ENCODE assay signal across 23 cellular contexts in the genomic region with DNA sequence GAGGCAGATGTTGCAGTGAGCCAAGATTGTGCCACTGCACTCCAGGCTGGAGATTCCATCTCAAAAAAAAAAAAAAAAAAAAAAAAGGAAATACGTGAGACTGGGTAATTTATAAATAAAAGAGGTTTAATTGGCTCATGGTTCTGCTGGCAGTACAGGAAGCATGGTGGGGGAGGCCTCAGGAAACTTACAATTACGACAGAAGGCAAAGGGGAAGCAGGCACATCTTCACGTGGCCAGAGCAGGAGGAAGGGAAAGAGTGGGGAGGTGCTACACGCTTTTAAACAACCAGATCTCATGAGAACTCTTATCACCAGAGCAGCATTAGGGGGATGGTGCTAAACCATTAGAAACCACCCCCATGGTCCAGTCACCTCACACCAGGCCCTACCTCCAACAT. TPM values are rescaled to one million over a fixed set of nuclear protein-coding genes. Genes with fewer than 3 reads are reported as not detected.
DNase-seq lines count a peak whose midpoint lies in the region; ATAC-seq and TF ChIP-seq lines count a peak whose summit lies in the region.
"Had no signal": no experiment of that assay in that cellular context is flagged by ENCODE, and none has a peak within 500 bp of the region (broad histone marks: within the 10 kb centered on the region; RNA-seq: fewer than 3 reads in every experiment).

No MANE protein-coding gene starts in this region.

- DNase-seq in KBM-7 (peak; percentile 93), UCSD-AML1 (lab: John Stamatoyannopoulos, UW; ENCODE audit: unreplicated experiment) (peak; percentile 20), psoas muscle (no peak), DMS 273 (lab: John Stamatoyannopoulos, UW; ENCODE audit: unreplicated experiment) (no peak)
- DNase-seq: activated CD4-positive, alpha-beta T cell treated with anti-CD3 and anti-CD28 coated beads for 4 hours; activated T-cell treated with anti-CD3 and anti-CD28 coated beads, Interleukin-2, amount 50 U/mL, for 4 hours; CD8-positive, alpha-beta T cell; DMS153; IMR-90; naive B cell; NCI-H1436 treated with DMSO at 0.1 percent for 48 hours; NCI-H2107; NCI-H446; NCI-H82; SHP77 treated with DMSO at 0.1 percent for 48 hours; small intestine; stimulated activated CD4-positive, alpha-beta T cell treated with anti-CD3 and anti-CD28 coated beads, Interleukin-2, amount 100 ng/mL, for 24 hours; T-cell had no signal

- no peaks in the 10 kb centered on the region for H3K27me3 ChIP-seq in BLaER1 treated with 17β-estradiol and CSF1 and Interleukin-3, amounts not matched to agents 10 nM and 100 nM
- no peaks in the 10 kb centered on the region for H3K27me3 ChIP-seq in psoas muscle (ENCODE audit: insufficient read depth in 3 of 3, low read length in 2 of 3)
- H3K27me3 ChIP-seq: breast epithelium had no signal

- peak overlapping the region in 10 of 11 experiments; percentile 21 to 76 (median 58); a peak in 17 of 22 replicates for H3K27ac ChIP-seq in BLaER1 treated with 17β-estradiol and CSF1 and Interleukin-3, amounts not matched to agents 10 nM and 100 nM
- H3K27ac ChIP-seq in psoas muscle = peak overlapping the region; percentile 95

- H3K9ac ChIP-seq in BLaER1 treated with 17β-estradiol and CSF1 and Interleukin-3, amounts not matched to agents 10 nM and 100 nM = peak overlapping the region in 2 of 11 experiments; percentile 8 to 37; a peak in 3 of 22 replicates

- H3K4me1 ChIP-seq in BLaER1 treated with 17β-estradiol and CSF1 and Interleukin-3, amounts not matched to agents 10 nM and 100 nM = peaks cover 20 to 52% (median 36%) of the 10 kb centered on the region in 10 experiments
- H3K4me1 ChIP-seq in psoas muscle = peaks cover 40% of the 10 kb centered on the region
- H3K4me1 ChIP-seq: breast epithelium had no signal

- no peak for TF ChIP-seq CTCF in psoas muscle (IDR thresholded peaks at IDR 0.05)

- peak overlapping the region in 8 of 11 experiments; percentile 3 to 81 (median 52); a peak in 11 of 22 replicates for H3K4me2 ChIP-seq in BLaER1 treated with 17β-estradiol and CSF1 and Interleukin-3, amounts not matched to agents 10 nM and 100 nM

- peak overlapping the region in 1 of 10 experiments; percentile 33; a peak in 2 of 20 replicates for H3K4me3 ChIP-seq in BLaER1 treated with 17β-estradiol and CSF1 and Interleukin-3, amounts not matched to agents 10 nM and 100 nM
- no peak overlapping the region for H3K4me3 ChIP-seq in psoas muscle
- H3K4me3 ChIP-seq: breast epithelium had no signal

- intact Hi-C loops in psoas muscle (cut with DNase I) = no loop called here

- peaks cover 20 to 35% (median 31%) of the 10 kb centered on the region in 11 experiments for H3K9me3 ChIP-seq in BLaER1 treated with 17β-estradiol and CSF1 and Interleukin-3, amounts not matched to agents 10 nM and 100 nM (replicated peaks in 1 of 11)
- no peaks in the 10 kb centered on the region for H3K9me3 ChIP-seq in psoas muscle
- H3K9me3 ChIP-seq: breast epithelium had no signal

- in situ Hi-C loops in KBM-7 (cut with MboI; ENCODE audit: low pct_unique_long_range_greater_than_20kb, low sequenced_read_pairs) = no loop called here

- 61 to 78% (median 70%) methylated on average over 4 of the region's 4 CpGs for WGBS in psoas muscle, 3 donors

- no peak for ATAC-seq in psoas muscle
- ATAC-seq in HG02571 (IDR thresholded peaks at IDR 0.05; ENCODE audit: unreplicated experiment) = no peak
- no peak for ATAC-seq in GM21381 (IDR thresholded peaks at IDR 0.05; ENCODE audit: unreplicated experiment)
- ATAC-seq: activated T-cell treated with anti-CD3 and anti-CD28 coated beads, Interleukin-2, amount 50 U/mL, for 4 hours; CD8-positive, alpha-beta T cell; HCT116; T-cell had no signal

- H3K36me3 ChIP-seq in BLaER1 treated with 17β-estradiol and CSF1 and Interleukin-3, amounts not matched to agents 10 nM and 100 nM = no peaks in the 10 kb centered on the region; a peak in 2 of 22 replicates
- no peaks in the 10 kb centered on the region for H3K36me3 ChIP-seq in psoas muscle (ENCODE audit: insufficient read depth in 1 of 2, low read depth in 1 of 2)
- H3K36me3 ChIP-seq: breast epithelium had no signal

- no peaks in the 10 kb centered on the region for H4K20me1 ChIP-seq in BLaER1 treated with 17β-estradiol and CSF1 and Interleukin-3, amounts not matched to agents 10 nM and 100 nM

RNA-seq across cellular contexts. Expression of a gene that starts 10.8 kb away (rescaled TPM):
- 100 to 1,000 TPM in 2 of 4 donors, 10 to 100 TPM in 2; 49.1 to 206 (median 90.3) TPM for total RNA-seq in psoas muscle
- polyA plus RNA-seq in psoas muscle = 100 to 1,000 TPM in 1 of 3 donors, 10 to 100 TPM in 2; 27.1 to 129 (median 68.6) TPM
- total RNA-seq: activated T-cell treated with anti-CD3 and anti-CD28 coated beads, Interleukin-2, amount 50 U/mL, for 4 hours; CD8-positive, alpha-beta T cell had no signal

Comparison
In these comparisons a context has a peak if more than half of its experiments do, and no peak if none do; other contexts are left out.
1. DNase-seq: peak in KBM-7 (single experiment) and UCSD-AML1 (single experiment); none in psoas muscle (0 of 2) and DMS 273 (single experiment).